In genomic region chr20:8073024-8073832, GRCh38 we compare ENCODE assay signal across 8 cellular contexts. TPM values are rescaled to one million over a fixed set of nuclear protein-coding genes. Genes with fewer than 3 reads are reported as not detected.
DNase-seq lines count a peak whose midpoint lies in the region; ATAC-seq and TF ChIP-seq lines count a peak whose summit lies in the region.

No MANE protein-coding gene starts in this region.

- H3K27me3 ChIP-seq in A673 (replicated peaks; ENCODE audit: insufficient read depth, low read depth, low read length, poor library complexity) = no peaks in the 10 kb centered on the region

- no peaks in the 10 kb centered on the region for H3K36me3 ChIP-seq in A673 (ENCODE audit: insufficient read depth, low read length, poor library complexity, severe bottlenecking)

- CTCF ChIA-PET in A673 (lab: Charles Lee) = no interaction called here

- no peaks in the 10 kb centered on the region for H3K9me3 ChIP-seq in A673 (ENCODE audit: low read depth, low read length, poor library complexity, severe bottlenecking)

- peaks cover 9% of the 10 kb centered on the region for H3K4me1 ChIP-seq in A673 (ENCODE audit: insufficient read depth, low read length, poor library complexity, severe bottlenecking)

- DNase-seq in A673 (ENCODE audit: low spot score) (peak; percentile 50), HPDE6-E6E7 (ENCODE audit: extremely low spot score) (peak; percentile 36), iPS-NIHi7 (ENCODE audit: extremely low spot score) (peak; percentile 15), A172 (ENCODE audit: low spot score) (no peak), HuH-7.5 (ENCODE audit: low spot score) (no peak)

- no peak for ATAC-seq in GM21529 (IDR thresholded peaks at IDR 0.05; ENCODE audit: unreplicated experiment)
- no peak for ATAC-seq in HG02623 (IDR thresholded peaks at IDR 0.05; ENCODE audit: unreplicated experiment)

- no peak overlapping the region for H3K4me3 ChIP-seq in A673 (ENCODE audit: low read depth, low read length, poor library complexity, severe bottlenecking)

- intact Hi-C loops in A673 (cut with micrococcal nuclease; ENCODE audit: unreplicated experiment) = no loop called here

- POLR2A ChIA-PET in A673 (lab: Charles Lee; ENCODE audit: low non-redundant PET) = no interaction called here

- no TSS peak for BruUV-seq in A673 (replicated peaks; lab: Mats Ljungman, UMichigan)

- TF ChIP-seq CTCF in A673 (conservative IDR thresholded peaks at IDR 0.05; ENCODE audit: low read depth, low read length) (no peak), VCaP (conservative IDR thresholded peaks at IDR 0.05) (no peak)

- H3K27ac ChIP-seq in A673 (ENCODE audit: low read depth, low read length, poor library complexity, severe bottlenecking) (no peak overlapping the region), VCaP (peak overlapping the region; percentile 5; the same call in 1 of the 2 replicates)

RNA-seq across cellular contexts. Expression of gene TMX4, which starts 53.7 kb away (rescaled TPM):
- total RNA-seq in A673 (2021) = 31.7 and 32.7 TPM in 2 replicates
- 20.3 and 26.7 TPM in 2 replicates for total RNA-seq in A172 (2014; rRNA removed; shearing (Covaris generic))

RNA-seq across cellular contexts. Expression of gene PLCB1, which starts 58.8 kb away (rescaled TPM):
- 6.8 and 10.4 TPM in 2 replicates for total RNA-seq in A673 (2021)
- total RNA-seq in A172 (2014; rRNA removed; shearing (Covaris generic)) = 0.41 and 0.43 TPM in 2 replicates

Comparison
In these comparisons a context has a peak if more than half of its experiments do, and no peak if none do; other contexts are left out.
1. DNase-seq: peak in A673 (single experiment), HPDE6-E6E7 (single experiment) and iPS-NIHi7 (single experiment); none in A172 (single experiment) and HuH-7.5 (single experiment).